In genomic region chr5:180491496-180491895, GRCh38 we compare ENCODE assay signal across 1 cellular context.
TF ChIP-seq lines count a peak whose summit lies in the region.

No MANE protein-coding gene starts in this region.

TF ChIP-seq in GM23338, 12 proteins besides CTCF, POLR2A, EP300 and RAD21 (continued from another document):
- TF ChIP-seq ZNF462 (CRISPR knock-in tag; IDR thresholded peaks at IDR 0.05): no peak
- TF ChIP-seq ZNF331 (CRISPR knock-in tag; IDR thresholded peaks at IDR 0.05; ENCODE audit: low read depth): no peak
- TF ChIP-seq NANOG (IDR thresholded peaks at IDR 0.05; ENCODE audit: borderline replicate concordance): no peak
- no peak for TF ChIP-seq STAT1 (IDR thresholded peaks at IDR 0.05; ENCODE audit: unreplicated experiment)
